8 cellular contexts compared by ENCODE assay signal in genomic region chr1:234610061-234610581, GRCh38. TPM values are rescaled to one million over a fixed set of nuclear protein-coding genes. Genes with fewer than 3 reads are reported as not detected.
DNase-seq lines count a peak whose midpoint lies in the region; ATAC-seq and TF ChIP-seq lines count a peak whose summit lies in the region.

IRF2BP2 (minus strand) TSS chr1:234610178; CDS start chr1:234609494, 684 bp downstream.

- H4K91ac ChIP-seq in IMR-90 (ENCODE audit: insufficient read depth, low read depth, low read length), result peak within 1 kb of the TSS; percentile 87

- peak within 1 kb of the TSS; percentile 87 for H2AK5ac ChIP-seq in IMR-90 (ENCODE audit: low read depth, low read length)

- no peaks in the 10 kb centered on the region for H3K27me3 Mint-ChIP-seq in activated T-helper 1 cell treated with anti-CD3 and anti-CD28 coated beads, Interleukin-12 subunit alpha, Interleukin-12 subunit beta, Interleukin-2, Interleukin-4 antibody, amounts not matched to agents 30 ng/mL and 10 ng/mL and 1 ng/mL, durations not matched to agents 14 hours and 24 hours and 36 hours (ENCODE audit: insufficient read depth)
- H3K27me3 Mint-ChIP-seq in naive thymus-derived CD4-positive, alpha-beta T cell, result peaks cover 0 to 6% (median 0%) of the 10 kb centered on the region in 5 donors
- H3K27me3 Mint-ChIP-seq in stimulated activated naive CD8-positive, alpha-beta T cell treated with anti-CD3 and anti-CD28 coated beads, Interleukin-15, Interleukin-2, amounts not matched to agents 100 ng/mL and 50 ng/mL, for 24 hours, result no peaks in the 10 kb centered on the region

- H3K4me3 Mint-ChIP-seq in activated T-helper 1 cell treated with anti-CD3 and anti-CD28 coated beads, Interleukin-12 subunit alpha, Interleukin-12 subunit beta, Interleukin-2, Interleukin-4 antibody, amounts not matched to agents 30 ng/mL and 10 ng/mL and 1 ng/mL, durations not matched to agents 14 hours and 24 hours and 36 hours, result peak within 1 kb of the TSS; percentile 92
- peak within 1 kb of the TSS; percentile 83 to 98 (median 90) for H3K4me3 Mint-ChIP-seq in naive thymus-derived CD4-positive, alpha-beta T cell
- H3K4me3 Mint-ChIP-seq in stimulated activated naive CD8-positive, alpha-beta T cell treated with anti-CD3 and anti-CD28 coated beads, Interleukin-15, Interleukin-2, amounts not matched to agents 100 ng/mL and 50 ng/mL, for 24 hours, result peak within 1 kb of the TSS; percentile 94

- H3K18ac ChIP-seq in IMR-90 (ENCODE audit: low read depth, low read length), result peak within 1 kb of the TSS; percentile 97

- H3K56ac ChIP-seq in IMR-90 (ENCODE audit: extremely low read depth, insufficient read depth, low read length), result peak within 1 kb of the TSS; percentile 94

- peak; percentile 98 for TF ChIP-seq POLR2A in IMR-90 (IDR thresholded peaks at IDR 0.05; ENCODE audit: low read depth, low read length)

- peak within 1 kb of the TSS; percentile 76 to 83 for H4K8ac ChIP-seq in IMR-90 (ENCODE audit: low read depth in 2 of 2, low read length in 2 of 2)

- dilution Hi-C loops in IMR-90 (cut with HindIII; ENCODE audit: low sequenced_read_pairs, unreplicated experiment), result no loop called here

- peak within 1 kb of the TSS; percentile 95 for H4K5ac ChIP-seq in IMR-90 (ENCODE audit: low read depth, low read length)

- peaks cover 42% of the 10 kb centered on the region for H3K79me2 ChIP-seq in fibroblast of lung (ENCODE audit: control insufficient read depth, insufficient read depth, low read length)

- peak within 1 kb of the TSS; percentile 79 for H3K4me3 ChIP-seq in AG04450 (ENCODE audit: low read depth, low read length)
- peak within 1 kb of the TSS; percentile 76 for H3K4me3 ChIP-seq in IMR-90 (ENCODE audit: insufficient read depth, low read depth, low read length)
- peak within 1 kb of the TSS; percentile 38 to 79 (median 73) for H3K4me3 ChIP-seq in fibroblast of lung (replicated peaks in 1 of 4; ENCODE audit: control extremely low read depth in 1 of 4, insufficient read depth in 1 of 4, low read depth in 3 of 4, low read length in 4 of 4)
- H3K4me3 ChIP-seq in naive thymus-derived CD4-positive, alpha-beta T cell (ENCODE audit: low read length), result peak within 1 kb of the TSS; percentile 89

- peak within 1 kb of the TSS; percentile 88 for H3K14ac ChIP-seq in IMR-90 (replicated peaks; ENCODE audit: low read depth, low read length)

- peak within 1 kb of the TSS; percentile 90 for H3K23ac ChIP-seq in IMR-90 (ENCODE audit: low read depth, low read length)

- H2BK20ac ChIP-seq in IMR-90 (ENCODE audit: low read depth, low read length), result peak within 1 kb of the TSS; percentile 55

- peak within 1 kb of the TSS; percentile 89 for H2AK9ac ChIP-seq in IMR-90 (replicated peaks; ENCODE audit: low read depth, low read length, poor library complexity)

- peak within 1 kb of the TSS; percentile 96 for H2BK5ac ChIP-seq in IMR-90 (ENCODE audit: low read depth, low read length, poor library complexity, severe bottlenecking)

- peaks cover 28% of the 10 kb centered on the region for H3K36me3 ChIP-seq in IMR-90 (ENCODE audit: control insufficient read depth, insufficient read depth, low read length)
- peaks cover 6% of the 10 kb centered on the region for H3K36me3 ChIP-seq in fibroblast of lung (ENCODE audit: control insufficient read depth, insufficient read depth, low read length)
- H3K36me3 ChIP-seq in naive thymus-derived CD4-positive, alpha-beta T cell (ENCODE audit: control insufficient read depth in 2 of 3, insufficient read depth in 3 of 3, low read length in 3 of 3), result peaks cover 5 to 8% (median 5%) of the 10 kb centered on the region in 3 experiments

- H3K27ac ChIP-seq in AG04450 (ENCODE audit: low read depth, low read length), result peak within 1 kb of the TSS; percentile 96
- peak within 1 kb of the TSS; percentile 98 for H3K27ac ChIP-seq in IMR-90 (ENCODE audit: insufficient read depth, low read length)
- peak within 1 kb of the TSS; percentile 94 for H3K27ac ChIP-seq in fibroblast of lung (ENCODE audit: insufficient read depth, low read length)
- peak within 1 kb of the TSS; percentile 97 for H3K27ac ChIP-seq in naive thymus-derived CD4-positive, alpha-beta T cell (ENCODE audit: low read depth, low read length)

- peak; percentile 18; the same call in 1 of the 2 replicates for TF ChIP-seq RAD21 in IMR-90 (IDR thresholded peaks at IDR 0.05; ENCODE audit: low read length)

- no TSS peak for BruUV-seq in IMR-90 (replicated peaks; lab: Mats Ljungman, UMichigan)

- H3K9ac ChIP-seq in IMR-90 (ENCODE audit: low read depth, low read length) (peak within 1 kb of the TSS; percentile 97), fibroblast of lung (ENCODE audit: insufficient read depth, low read length) (peak within 1 kb of the TSS; percentile 95)

- H2BK120ac ChIP-seq in IMR-90 (ENCODE audit: low read depth, low read length), result peak within 1 kb of the TSS; percentile 61

- DNase-seq in AG04450 (ENCODE audit: low read depth, low spot score) (no peak), GM19238 (ENCODE audit: insufficient read length, low spot score) (peak; percentile 87), IMR-90 (peak; percentile 80), RPMI7951 (ENCODE audit: low read depth) (peak; percentile 84), fibroblast of lung (ENCODE audit: low read depth in 2 of 2) (peak; percentile 78 to 85)
- peak; percentile 83 for DNase-seq in activated T-helper 1 cell treated with anti-CD3 and anti-CD28 coated beads, Interleukin-12 subunit alpha, Interleukin-12 subunit beta, Interleukin-2, Interleukin-4 antibody, amounts not matched to agents 30 ng/mL and 10 ng/mL and 1 ng/mL, durations not matched to agents 14 hours and 24 hours and 36 hours (ENCODE audit: low spot score)
- peak; percentile 80 to 92 (median 89) for DNase-seq in naive thymus-derived CD4-positive, alpha-beta T cell

- H3K27ac Mint-ChIP-seq in activated T-helper 1 cell treated with anti-CD3 and anti-CD28 coated beads, Interleukin-12 subunit alpha, Interleukin-12 subunit beta, Interleukin-2, Interleukin-4 antibody, amounts not matched to agents 30 ng/mL and 10 ng/mL and 1 ng/mL, durations not matched to agents 14 hours and 24 hours and 36 hours, result peak within 1 kb of the TSS; percentile 99
- peak within 1 kb of the TSS; percentile 97 to 100 (median 99) for H3K27ac Mint-ChIP-seq in naive thymus-derived CD4-positive, alpha-beta T cell
- peak within 1 kb of the TSS; percentile 99 for H3K27ac Mint-ChIP-seq in stimulated activated naive CD8-positive, alpha-beta T cell treated with anti-CD3 and anti-CD28 coated beads, Interleukin-15, Interleukin-2, amounts not matched to agents 100 ng/mL and 50 ng/mL, for 24 hours

- peaks cover 3% of the 10 kb centered on the region; the same call in 1 of the 2 replicates for H3K9me3 ChIP-seq in AG04450 (ENCODE audit: control insufficient read depth, insufficient read depth, low read length)
- H3K9me3 ChIP-seq in IMR-90 (ENCODE audit: control insufficient read depth, insufficient read depth, low read length), result no peaks in the 10 kb centered on the region
- H3K9me3 ChIP-seq in fibroblast of lung (ENCODE audit: control insufficient read depth, insufficient read depth, low read depth, low read length), result no peaks in the 10 kb centered on the region
- H3K9me3 ChIP-seq in naive thymus-derived CD4-positive, alpha-beta T cell (ENCODE audit: control insufficient read depth in 2 of 3, low read length in 3 of 3), result no peaks in the 10 kb centered on the region

- H4K20me1 ChIP-seq in IMR-90 (ENCODE audit: insufficient read depth, low read length) (peaks cover 26% of the 10 kb centered on the region), fibroblast of lung (ENCODE audit: control insufficient read depth, extremely low read depth, insufficient read depth, low read length) (no peaks in the 10 kb centered on the region)

- in situ Hi-C loops in IMR-90 (cut with MboI; ENCODE audit: low sequenced_read_pairs), result loop anchor here (5.0 to 25.0 kb wide), 4 partner anchors 112 to 472 kb away; no protein-coding TSS in a partner anchor

- H3K9me1 ChIP-seq in IMR-90 (ENCODE audit: insufficient read depth, low read length), result no peaks in the 10 kb centered on the region

- intact Hi-C loops in IMR-90 (cut with micrococcal nuclease), result loop anchor here (2.0 to 5.0 kb wide), 4 partner anchors 163 to 361 kb away; no protein-coding TSS in a partner anchor
- intact Hi-C loops in activated T-helper 1 cell treated with anti-CD3 and anti-CD28 coated beads, Interleukin-12 subunit alpha, Interleukin-12 subunit beta, Interleukin-2, Interleukin-4 antibody, amounts not matched to agents 30 ng/mL and 10 ng/mL and 1 ng/mL, durations not matched to agents 14 hours and 24 hours and 36 hours (cut with micrococcal nuclease), result loop anchor here (1.0 kb wide), 1 partner anchor 370 kb away; no protein-coding TSS in a partner anchor
- intact Hi-C loops in naive thymus-derived CD4-positive, alpha-beta T cell (cut with micrococcal nuclease), result loop anchor here (1.0 to 5.0 kb wide), 11 partner anchors 9 to 1257 kb away; partner anchors contain the start of genes B3GALNT2 (in 1 of the 2), LYST (in 1 of the 2), RBM34 (in 1 of the 2) and TARBP1 (in 1 of the 2)

- H3K9me3 Mint-ChIP-seq in activated T-helper 1 cell treated with anti-CD3 and anti-CD28 coated beads, Interleukin-12 subunit alpha, Interleukin-12 subunit beta, Interleukin-2, Interleukin-4 antibody, amounts not matched to agents 30 ng/mL and 10 ng/mL and 1 ng/mL, durations not matched to agents 14 hours and 24 hours and 36 hours, result no peaks in the 10 kb centered on the region
- H3K9me3 Mint-ChIP-seq in naive thymus-derived CD4-positive, alpha-beta T cell, result peaks cover 0 to 13% (median 0%) of the 10 kb centered on the region in 11 donors
- no peaks in the 10 kb centered on the region for H3K9me3 Mint-ChIP-seq in stimulated activated naive CD8-positive, alpha-beta T cell treated with anti-CD3 and anti-CD28 coated beads, Interleukin-15, Interleukin-2, amounts not matched to agents 100 ng/mL and 50 ng/mL, for 24 hours

- H3K4me1 ChIP-seq in IMR-90 (ENCODE audit: control insufficient read depth, insufficient read depth, low read length) (peaks cover 14% of the 10 kb centered on the region), fibroblast of lung (ENCODE audit: control insufficient read depth, extremely low read depth, insufficient read depth, low read length) (peaks cover 22% of the 10 kb centered on the region)
- peaks cover 36 to 47% of the 10 kb centered on the region in 2 donors for H3K4me1 ChIP-seq in naive thymus-derived CD4-positive, alpha-beta T cell (ENCODE audit: control insufficient read depth in 2 of 2, insufficient read depth in 2 of 2, low read length in 2 of 2)

- H3K27me3 ChIP-seq in AG04450 (ENCODE audit: control insufficient read depth, insufficient read depth, low read length) (no peaks in the 10 kb centered on the region), IMR-90 (ENCODE audit: control insufficient read depth, insufficient read depth, low read length) (no peaks in the 10 kb centered on the region), fibroblast of lung (ENCODE audit: control insufficient read depth, insufficient read depth, low read length) (no peaks in the 10 kb centered on the region)
- no peaks in the 10 kb centered on the region for H3K27me3 ChIP-seq in naive thymus-derived CD4-positive, alpha-beta T cell (ENCODE audit: control insufficient read depth in 2 of 2, insufficient read depth in 2 of 2, low read length in 2 of 2)

- peak within 1 kb of the TSS; percentile 88 for H2AFZ ChIP-seq in IMR-90 (replicated peaks; ENCODE audit: low read length, poor library complexity)
- no peak within 1 kb of the TSS for H2AFZ ChIP-seq in fibroblast of lung (ENCODE audit: low read length)

- no peak for TF ChIP-seq CTCF in AG04450 (IDR thresholded peaks at IDR 0.05; ENCODE audit: low read depth, low read length)
- 0 out of 2 replicates have a peak, but pooled peaks have one; percentile 20 for TF ChIP-seq CTCF in IMR-90 (conservative IDR thresholded peaks at IDR 0.05; ENCODE audit: low read depth, low read length)
- TF ChIP-seq CTCF in fibroblast of lung (conservative IDR thresholded peaks at IDR 0.05 in 1 of 2, IDR thresholded peaks at IDR 0.05 in 1 of 2; ENCODE audit: low read depth in 1 of 2, low read length in 2 of 2), result no peak

- H3K36me3 Mint-ChIP-seq in activated T-helper 1 cell treated with anti-CD3 and anti-CD28 coated beads, Interleukin-12 subunit alpha, Interleukin-12 subunit beta, Interleukin-2, Interleukin-4 antibody, amounts not matched to agents 30 ng/mL and 10 ng/mL and 1 ng/mL, durations not matched to agents 14 hours and 24 hours and 36 hours (ENCODE audit: low read depth), result peaks cover 35% of the 10 kb centered on the region
- H3K36me3 Mint-ChIP-seq in naive thymus-derived CD4-positive, alpha-beta T cell, result peaks cover 11 to 32% (median 23%) of the 10 kb centered on the region in 5 donors
- peaks cover 37% of the 10 kb centered on the region for H3K36me3 Mint-ChIP-seq in stimulated activated naive CD8-positive, alpha-beta T cell treated with anti-CD3 and anti-CD28 coated beads, Interleukin-15, Interleukin-2, amounts not matched to agents 100 ng/mL and 50 ng/mL, for 24 hours (ENCODE audit: low read depth)

- CTCF ChIA-PET in AG04450 (lab: Charles Lee), result interaction anchor here (1.1 to 3.0 kb wide), 3 partner anchors 110 to 364 kb away, joined by 3 to 15 read pairs (median 4); no protein-coding TSS in a partner anchor
- CTCF ChIA-PET in IMR-90 (lab: Yijun Ruan, JAX), result interaction anchor here (0.6 kb wide), 1 partner anchor 27 kb away, joined by 3 read pairs; no protein-coding TSS in a partner anchor
- CTCF ChIA-PET in naive thymus-derived CD4-positive, alpha-beta T cell (lab: Charles Lee), result interaction anchor here (4.2 to 4.9 kb wide), 2 partner anchors 11 to 84 kb away, joined by 23 to 35 read pairs; no protein-coding TSS in a partner anchor

- H2BK15ac ChIP-seq in IMR-90 (ENCODE audit: low read depth, low read length), result peak within 1 kb of the TSS; percentile 87

- POLR2A ChIA-PET in AG04450 (lab: Yijun Ruan, JAX), result interaction anchor here (0.6 to 5.9 kb wide), 9 partner anchors 10 to 425 kb away, joined by 3 to 79 read pairs (median 9); no protein-coding TSS in a partner anchor
- POLR2A ChIA-PET in IMR-90 (lab: Charles Lee; ENCODE audit: unreplicated experiment), result interaction anchor here (0.8 to 2.0 kb wide), 3 partner anchors 112 to 377 kb away, joined by 3 to 7 read pairs (median 5); no protein-coding TSS in a partner anchor
- POLR2A ChIA-PET in naive thymus-derived CD4-positive, alpha-beta T cell (lab: Charles Lee), result interaction anchor here (0.7 to 7.0 kb wide), 17 partner anchors 9 to 717 kb away, joined by 3 to 260 read pairs (median 8); partner anchors contain the start of gene TARBP1

- peak; percentile 36 for ATAC-seq in IMR-90 (ENCODE audit: low read depth)
- peak; percentile 39 for ATAC-seq in naive thymus-derived CD4-positive, alpha-beta T cell

- WGBS in IMR-90 (ENCODE audit: extremely low coverage in 2 of 2, insufficient read length in 1 of 2), 2 experiments, result 0% methylated on average over 11 of the region's 60 CpGs; no CpG with 5 or more reads in 1 of the 2 experiments

- H3K4me1 Mint-ChIP-seq in activated T-helper 1 cell treated with anti-CD3 and anti-CD28 coated beads, Interleukin-12 subunit alpha, Interleukin-12 subunit beta, Interleukin-2, Interleukin-4 antibody, amounts not matched to agents 30 ng/mL and 10 ng/mL and 1 ng/mL, durations not matched to agents 14 hours and 24 hours and 36 hours (ENCODE audit: low read depth), result peaks cover 52% of the 10 kb centered on the region
- H3K4me1 Mint-ChIP-seq in naive thymus-derived CD4-positive, alpha-beta T cell, result peaks cover 45 to 65% (median 56%) of the 10 kb centered on the region in 7 donors
- peaks cover 59% of the 10 kb centered on the region for H3K4me1 Mint-ChIP-seq in stimulated activated naive CD8-positive, alpha-beta T cell treated with anti-CD3 and anti-CD28 coated beads, Interleukin-15, Interleukin-2, amounts not matched to agents 100 ng/mL and 50 ng/mL, for 24 hours (ENCODE audit: low read depth)

- H3K4ac ChIP-seq in IMR-90 (ENCODE audit: low read depth, low read length), result peak within 1 kb of the TSS; percentile 92

- H3K79me1 ChIP-seq in IMR-90 (ENCODE audit: low read depth in 1 of 2, low read length in 2 of 2), result peaks cover 0 to 8% of the 10 kb centered on the region in 2 experiments; a peak in 2 of 4 replicates

- H3K4me2 ChIP-seq in IMR-90 (ENCODE audit: low read depth, low read length) (peak within 1 kb of the TSS; percentile 98), fibroblast of lung (ENCODE audit: extremely low read depth, insufficient read depth, low read length) (peak within 1 kb of the TSS; percentile 98)

RNA-seq across cellular contexts. Expression of gene IRF2BP2, which starts in this region (rescaled TPM):
- polyA plus RNA-seq in AG04450 (2011; rRNA removed), result 20.3 and 28.6 TPM in 2 replicates
- 38.5 and 53.5 TPM in 2 replicates for polyA minus RNA-seq in AG04450 (2011; rRNA and poly(A)+ RNA removed)
- total RNA-seq in IMR-90 (2012; rRNA removed), result 37.2 and 47.0 TPM in 2 replicates
- 56.5 and 66.6 TPM in 2 replicates for polyA plus RNA-seq in IMR-90 (2012; rRNA removed)
- 12.6 and 82.3 TPM in 2 replicates for polyA plus RNA-seq in IMR-90 (2012; cell fraction: cytosol; rRNA removed)
- polyA plus RNA-seq in IMR-90 (2012; cell fraction: nucleus; rRNA removed; ENCODE audit: low replicate concordance), result 216 and 242 TPM in 2 replicates
- total RNA-seq in RPMI7951 (2014; rRNA removed; shearing (Covaris generic)), result 41.6 and 47.7 TPM in 2 replicates
- 243 TPM in 2 replicates for total RNA-seq in activated T-helper 1 cell treated with anti-CD3 and anti-CD28 coated beads, Interleukin-12 subunit alpha, Interleukin-12 subunit beta, Interleukin-2, Interleukin-4 antibody, amounts not matched to agents 30 ng/mL and 10 ng/mL and 1 ng/mL, durations not matched to agents 14 hours and 24 hours and 36 hours
- total RNA-seq in fibroblast of lung, result 71.8 and 113 TPM in 2 replicates
- polyA plus RNA-seq in fibroblast of lung, result 17.8 and 28.2 TPM in 2 replicates
- polyA plus RNA-seq in fibroblast of lung (2012), result 28.9 and 44.7 TPM in 2 replicates
- 38.6 and 48.1 TPM in 2 replicates for polyA minus RNA-seq in fibroblast of lung (ENCODE audit: low replicate concordance)
- total RNA-seq in naive thymus-derived CD4-positive, alpha-beta T cell, result 100 to 1,000 TPM; 150 to 413 (median 173) TPM
- polyA plus RNA-seq in naive thymus-derived CD4-positive, alpha-beta T cell, result 10 to 100 TPM; 28.7 to 35.6 TPM
